ENCODE assay signal across 10 cellular contexts in the genomic region with DNA sequence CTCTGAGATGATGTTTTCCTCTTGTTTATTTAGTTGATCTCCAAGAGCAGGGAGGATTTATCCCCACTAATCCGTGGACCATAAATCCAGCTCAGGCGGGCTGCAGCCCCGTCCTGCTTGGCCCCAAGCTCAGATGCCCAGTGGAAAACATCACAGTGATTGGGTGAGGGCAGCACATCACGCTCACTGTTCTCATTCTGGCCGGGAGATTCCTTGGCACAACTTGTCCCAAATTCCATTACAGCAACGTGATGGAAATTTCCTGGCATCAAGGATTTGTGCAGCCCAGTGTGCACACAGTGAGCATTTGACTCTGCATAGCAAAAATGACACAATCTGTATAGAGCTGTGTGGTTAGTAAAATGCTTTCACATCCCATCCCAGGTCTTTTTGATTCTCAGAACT.
DNase-seq lines count a peak whose midpoint lies in the region; ATAC-seq, FAIRE-seq and TF ChIP-seq lines count a peak whose summit lies in the region.
"Had no signal": no experiment of that assay in that cellular context is flagged by ENCODE, and none has a peak within 500 bp of the region (broad histone marks: within the 10 kb centered on the region; RNA-seq: fewer than 3 reads in every experiment).

No MANE protein-coding gene starts in this region.

- peak; percentile 85 to 95 (median 90) for ATAC-seq in heart right ventricle
- ATAC-seq in activated CD8-positive, alpha-beta T cell treated with anti-CD3 and anti-CD28 coated beads for 36 hours: no peak

- H3K4me1 Mint-ChIP-seq in activated CD8-positive, alpha-beta T cell treated with anti-CD3 and anti-CD28 coated beads for 36 hours (ENCODE audit: low read depth): no peaks in the 10 kb centered on the region

- WGBS in heart right ventricle, 2 donors: 14 to 21% methylated on average over 6 of the region's 6 CpGs

- no peaks in the 10 kb centered on the region for H3K27me3 ChIP-seq in heart right ventricle

- H3K27ac Mint-ChIP-seq in activated CD8-positive, alpha-beta T cell treated with anti-CD3 and anti-CD28 coated beads for 36 hours: no peak overlapping the region

- no peak overlapping the region for H3K4me3 ChIP-seq in heart right ventricle

- TF ChIP-seq CTCF in D721Med (IDR thresholded peaks at IDR 0.05; ENCODE audit: insufficient read depth, missing control alignments): no peak
- no peak for TF ChIP-seq CTCF in heart right ventricle (IDR thresholded peaks at IDR 0.05)
- TF ChIP-seq CTCF in activated CD8-positive, alpha-beta T cell treated with anti-CD3 and anti-CD28 coated beads for 36 hours (IDR thresholded peaks at IDR 0.05): no peak

- no peaks in the 10 kb centered on the region for H3K36me3 Mint-ChIP-seq in activated CD8-positive, alpha-beta T cell treated with anti-CD3 and anti-CD28 coated beads for 36 hours (ENCODE audit: low read depth)

- intact Hi-C loops in heart right ventricle (cut with DNase I): loop anchor here in 2 of 10 donors (5.0 to 10.0 kb wide), 2 partner anchors 444 to 507 kb away; partner anchors contain the start of gene APCDD1 (in 1 of the 2)
- intact Hi-C loops in activated CD8-positive, alpha-beta T cell treated with anti-CD3 and anti-CD28 coated beads for 36 hours (cut with micrococcal nuclease): no loop called here

- H3K27me3 Mint-ChIP-seq in activated CD8-positive, alpha-beta T cell treated with anti-CD3 and anti-CD28 coated beads for 36 hours: peaks cover 2% of the 10 kb centered on the region

- POLR2A ChIA-PET in activated CD8-positive, alpha-beta T cell treated with anti-CD3 and anti-CD28 coated beads for 36 hours (lab: Charles Lee): no interaction called here

- H3K27ac ChIP-seq in heart right ventricle: peak overlapping the region; percentile 56 to 90 (median 78)

- H3K36me3 ChIP-seq in heart right ventricle: no peaks in the 10 kb centered on the region

- peaks cover 5 to 63% (median 39%) of the 10 kb centered on the region in 9 donors for H3K4me1 ChIP-seq in heart right ventricle

- DNase-seq in D721Med (ENCODE audit: insufficient read length, low spot score) (peak; percentile 83), amniotic stem cell (lab: John Stamatoyannopoulos, UW) (peak; percentile 88), heart right ventricle (peak; percentile 46 to 79), putamen (ENCODE audit: low spot score) (peak; percentile 79), SIG-M5 treated with dmso at 0.1 percent for 504 hours (lab: John Stamatoyannopoulos, UW; ENCODE audit: unreplicated experiment) (no peak), HuH-7 (ENCODE audit: low spot score) (no peak)
- no peak for DNase-seq in activated CD4-positive, alpha-beta T cell treated with anti-CD3 and anti-CD28 coated beads for 48 hours
- no peak for DNase-seq in activated CD8-positive, alpha-beta T cell treated with anti-CD3 and anti-CD28 coated beads for 36 hours
- DNase-seq: DND-41; stimulated activated CD4-positive, alpha-beta T cell treated with anti-CD3 and anti-CD28 coated beads, Interleukin-12 subunit alpha, Interleukin-12 subunit beta, amount 100 ng/mL, for 4 hours had no signal

- no peaks in the 10 kb centered on the region for H3K9me3 ChIP-seq in heart right ventricle

- peak; percentile 87 for FAIRE-seq in D721Med (lab: Jason Lieb, UNC)

- no peaks in the 10 kb centered on the region for H3K9me3 Mint-ChIP-seq in activated CD8-positive, alpha-beta T cell treated with anti-CD3 and anti-CD28 coated beads for 36 hours

- CTCF ChIA-PET in activated CD8-positive, alpha-beta T cell treated with anti-CD3 and anti-CD28 coated beads for 36 hours (lab: Charles Lee): interaction anchor here (1.1 kb wide), 1 partner anchor 21 kb away, joined by 3 read pairs; no protein-coding TSS in a partner anchor

- no peak overlapping the region for H3K4me3 Mint-ChIP-seq in activated CD8-positive, alpha-beta T cell treated with anti-CD3 and anti-CD28 coated beads for 36 hours

Comparison
In these comparisons a context has a peak if more than half of its experiments do, and no peak if none do; other contexts are left out.
1. DNase-seq: peak in D721Med (single experiment), amniotic stem cell (single experiment), heart right ventricle (2 of 2) and putamen (single experiment); none in activated CD4-positive, alpha-beta T cell treated with anti-CD3 and anti-CD28 coated beads for 48 hours (single experiment), SIG-M5 treated with dmso at 0.1 percent for 504 hours (single experiment), HuH-7 (single experiment) and activated CD8-positive, alpha-beta T cell treated with anti-CD3 and anti-CD28 coated beads for 36 hours (single experiment).